Comparison of ENCODE assay signal across 1 cellular context in the genomic region with DNA sequence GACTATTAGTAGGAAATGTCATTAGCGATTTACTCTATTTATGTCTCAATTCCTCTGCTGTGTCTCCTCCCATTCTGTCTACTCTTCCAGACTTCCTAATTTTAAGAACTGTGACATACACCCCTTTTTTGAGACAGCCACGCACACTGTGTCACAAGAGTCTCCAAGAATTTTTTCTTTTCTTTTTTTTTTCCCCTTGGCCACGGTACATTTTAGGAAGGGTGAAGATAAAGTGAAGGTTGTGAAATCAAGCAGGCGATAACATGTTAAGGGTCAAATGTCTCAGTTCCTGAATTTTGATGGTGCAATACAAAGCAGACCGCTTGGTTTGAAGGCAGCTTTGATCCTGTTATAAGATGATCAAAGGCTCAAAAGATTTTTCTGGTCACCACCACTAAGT.
TF ChIP-seq lines count a peak whose summit lies in the region.

No MANE protein-coding gene starts in this region.

TF ChIP-seq in GM12878, 131 proteins besides CTCF, POLR2A, EP300 and RAD21:
- TF ChIP-seq HDAC2 (IDR thresholded peaks at IDR 0.05) (no peak), SPI1 (IDR thresholded peaks at IDR 0.05; ENCODE audit: borderline replicate concordance, insufficient read depth, low read depth, low read length) (peak; percentile 64; the same call in 1 of the 2 replicates)
TF ChIP-seq in GM12878: peak in this region for 1.
